In the genomic region with DNA sequence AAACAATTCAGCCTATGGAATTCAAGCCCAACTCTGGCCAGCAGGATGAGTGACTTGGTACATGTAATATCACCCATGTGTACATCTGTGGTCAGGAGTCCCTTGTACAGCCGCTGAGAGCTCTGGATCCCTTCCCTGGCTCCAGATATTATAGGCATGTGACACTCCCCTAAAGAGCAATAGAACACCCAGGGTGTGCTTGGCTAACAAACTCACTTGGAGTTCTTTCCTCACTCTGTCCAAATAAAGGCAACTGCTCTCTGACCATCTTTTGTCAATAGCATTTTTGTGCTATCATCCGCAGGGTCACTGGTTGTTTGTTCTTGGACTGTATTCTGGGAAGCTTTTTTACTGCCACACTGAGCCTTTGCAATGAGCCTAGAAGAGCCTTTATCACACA, we compare ENCODE assay signal across 1 cellular context.
TF ChIP-seq lines count a peak whose summit lies in the region.

No MANE protein-coding gene starts in this region.

TF ChIP-seq in HepG2, 621 proteins besides CTCF, POLR2A, EP300 and RAD21 (continued from another document and continues in another):
- TF ChIP-seq NR3C1 (CRISPR knock-in tag; IDR thresholded peaks at IDR 0.05) = no peak
- TF ChIP-seq ATF3 (CRISPR knock-in tag; IDR thresholded peaks at IDR 0.05) = no peak
- no peak for TF ChIP-seq CHD2 (IDR thresholded peaks at IDR 0.05; ENCODE audit: low read depth, low read length)
- TF ChIP-seq, protein P1, sequence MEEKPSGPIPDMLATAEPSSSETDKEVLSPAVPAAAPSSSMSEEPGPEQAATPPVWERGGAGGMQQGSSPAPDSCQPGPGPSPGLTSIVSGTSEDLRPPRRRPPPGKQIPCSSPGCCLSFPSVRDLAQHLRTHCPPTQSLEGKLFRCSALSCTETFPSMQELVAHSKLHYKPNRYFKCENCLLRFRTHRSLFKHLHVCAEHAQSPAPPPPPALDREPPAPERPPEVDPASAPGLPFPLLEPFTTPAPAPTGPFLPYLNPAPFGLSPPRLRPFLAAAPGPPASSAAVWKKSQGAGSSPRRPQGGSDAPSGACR (CRISPR knock-in tag; IDR thresholded peaks at IDR 0.05) = no peak
- TF ChIP-seq IRF2 (CRISPR knock-in tag; IDR thresholded peaks at IDR 0.05) = no peak
- TF ChIP-seq, protein P2, sequence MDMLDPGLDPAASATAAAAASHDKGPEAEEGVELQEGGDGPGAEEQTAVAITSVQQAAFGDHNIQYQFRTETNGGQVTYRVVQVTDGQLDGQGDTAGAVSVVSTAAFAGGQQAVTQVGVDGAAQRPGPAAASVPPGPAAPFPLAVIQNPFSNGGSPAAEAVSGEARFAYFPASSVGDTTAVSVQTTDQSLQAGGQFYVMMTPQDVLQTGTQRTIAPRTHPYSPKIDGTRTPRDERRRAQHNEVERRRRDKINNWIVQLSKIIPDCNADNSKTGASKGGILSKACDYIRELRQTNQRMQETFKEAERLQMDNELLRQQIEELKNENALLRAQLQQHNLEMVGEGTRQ (IDR thresholded peaks at IDR 0.05; ENCODE audit: low read depth, low read length) = no peak
- TF ChIP-seq, protein P2 (CRISPR knock-in tag; IDR thresholded peaks at IDR 0.05; ENCODE audit: borderline replicate concordance) = peak; percentile 26; the same call in 1 of the 2 replicates
- TF ChIP-seq ZNF550 (CRISPR knock-in tag; IDR thresholded peaks at IDR 0.05; ENCODE audit: borderline replicate concordance) = no peak
- no peak for TF ChIP-seq CENPBD1 (CRISPR knock-in tag; IDR thresholded peaks at IDR 0.05; ENCODE audit: borderline replicate concordance, low read depth)
- TF ChIP-seq ZNF549 (CRISPR knock-in tag; IDR thresholded peaks at IDR 0.05) = no peak
- TF ChIP-seq FOXP1 (IDR thresholded peaks at IDR 0.05) = no peak
- peak; percentile 66; the same call in 1 of the 2 replicates for TF ChIP-seq FOXP1 (CRISPR knock-in tag; IDR thresholded peaks at IDR 0.05)
- TF ChIP-seq ZNF883 (CRISPR knock-in tag; IDR thresholded peaks at IDR 0.05; ENCODE audit: not compliant biosample characterization) = no peak
- TF ChIP-seq PTBP1 (IDR thresholded peaks at IDR 0.05; ENCODE audit: low read depth, low read length, poor library complexity, severe bottlenecking) = no peak
- no peak for TF ChIP-seq KLF11 (CRISPR knock-in tag; IDR thresholded peaks at IDR 0.05)
- no peak for TF ChIP-seq ZNF709 (CRISPR knock-in tag; IDR thresholded peaks at IDR 0.05)
- peak; percentile 86 for TF ChIP-seq FOXA3 (CRISPR knock-in tag; IDR thresholded peaks at IDR 0.05)
- no peak for TF ChIP-seq ADNP (CRISPR knock-in tag; IDR thresholded peaks at IDR 0.05)
- no peak for TF ChIP-seq ZBTB46 (CRISPR knock-in tag; IDR thresholded peaks at IDR 0.05; ENCODE audit: borderline replicate concordance)
- TF ChIP-seq ZNF235 (CRISPR knock-in tag; IDR thresholded peaks at IDR 0.05; ENCODE audit: borderline replicate concordance) = no peak
- no peak for TF ChIP-seq NFE2L1 (CRISPR knock-in tag; IDR thresholded peaks at IDR 0.05; ENCODE audit: borderline replicate concordance)
- TF ChIP-seq, protein P3, sequence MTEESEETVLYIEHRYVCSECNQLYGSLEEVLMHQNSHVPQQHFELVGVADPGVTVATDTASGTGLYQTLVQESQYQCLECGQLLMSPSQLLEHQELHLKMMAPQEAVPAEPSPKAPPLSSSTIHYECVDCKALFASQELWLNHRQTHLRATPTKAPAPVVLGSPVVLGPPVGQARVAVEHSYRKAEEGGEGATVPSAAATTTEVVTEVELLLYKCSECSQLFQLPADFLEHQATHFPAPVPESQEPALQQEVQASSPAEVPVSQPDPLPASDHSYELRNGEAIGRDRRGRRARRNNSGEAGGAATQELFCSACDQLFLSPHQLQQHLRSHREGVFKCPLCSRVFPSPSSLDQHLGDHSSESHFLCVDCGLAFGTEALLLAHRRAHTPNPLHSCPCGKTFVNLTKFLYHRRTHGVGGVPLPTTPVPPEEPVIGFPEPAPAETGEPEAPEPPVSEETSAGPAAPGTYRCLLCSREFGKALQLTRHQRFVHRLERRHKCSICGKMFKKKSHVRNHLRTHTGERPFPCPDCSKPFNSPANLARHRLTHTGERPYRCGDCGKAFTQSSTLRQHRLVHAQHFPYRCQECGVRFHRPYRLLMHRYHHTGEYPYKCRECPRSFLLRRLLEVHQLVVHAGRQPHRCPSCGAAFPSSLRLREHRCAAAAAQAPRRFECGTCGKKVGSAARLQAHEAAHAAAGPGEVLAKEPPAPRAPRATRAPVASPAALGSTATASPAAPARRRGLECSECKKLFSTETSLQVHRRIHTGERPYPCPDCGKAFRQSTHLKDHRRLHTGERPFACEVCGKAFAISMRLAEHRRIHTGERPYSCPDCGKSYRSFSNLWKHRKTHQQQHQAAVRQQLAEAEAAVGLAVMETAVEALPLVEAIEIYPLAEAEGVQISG (CRISPR knock-in tag; IDR thresholded peaks at IDR 0.05) = no peak
- peak; percentile 63; the same call in 1 of the 2 replicates for TF ChIP-seq REPIN1 (CRISPR knock-in tag; IDR thresholded peaks at IDR 0.05; ENCODE audit: borderline replicate concordance, low read depth)
- TF ChIP-seq KLF13 (CRISPR knock-in tag; IDR thresholded peaks at IDR 0.05) = no peak
- TF ChIP-seq ATF7 (IDR thresholded peaks at IDR 0.05) = no peak
- TF ChIP-seq ATF7 (CRISPR knock-in tag; IDR thresholded peaks at IDR 0.05) = no peak
- TF ChIP-seq SMAD1 (CRISPR knock-in tag; IDR thresholded peaks at IDR 0.05; ENCODE audit: borderline replicate concordance, low read depth) = no peak
- TF ChIP-seq, protein P4, sequence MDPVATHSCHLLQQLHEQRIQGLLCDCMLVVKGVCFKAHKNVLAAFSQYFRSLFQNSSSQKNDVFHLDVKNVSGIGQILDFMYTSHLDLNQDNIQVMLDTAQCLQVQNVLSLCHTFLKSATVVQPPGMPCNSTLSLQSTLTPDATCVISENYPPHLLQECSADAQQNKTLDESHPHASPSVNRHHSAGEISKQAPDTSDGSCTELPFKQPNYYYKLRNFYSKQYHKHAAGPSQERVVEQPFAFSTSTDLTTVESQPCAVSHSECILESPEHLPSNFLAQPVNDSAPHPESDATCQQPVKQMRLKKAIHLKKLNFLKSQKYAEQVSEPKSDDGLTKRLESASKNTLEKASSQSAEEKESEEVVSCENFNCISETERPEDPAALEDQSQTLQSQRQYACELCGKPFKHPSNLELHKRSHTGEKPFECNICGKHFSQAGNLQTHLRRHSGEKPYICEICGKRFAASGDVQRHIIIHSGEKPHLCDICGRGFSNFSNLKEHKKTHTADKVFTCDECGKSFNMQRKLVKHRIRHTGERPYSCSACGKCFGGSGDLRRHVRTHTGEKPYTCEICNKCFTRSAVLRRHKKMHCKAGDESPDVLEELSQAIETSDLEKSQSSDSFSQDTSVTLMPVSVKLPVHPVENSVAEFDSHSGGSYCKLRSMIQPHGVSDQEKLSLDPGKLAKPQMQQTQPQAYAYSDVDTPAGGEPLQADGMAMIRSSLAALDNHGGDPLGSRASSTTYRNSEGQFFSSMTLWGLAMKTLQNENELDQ (CRISPR knock-in tag; IDR thresholded peaks at IDR 0.05; ENCODE audit: borderline replicate concordance) = no peak
- TF ChIP-seq ZNF12 (CRISPR knock-in tag; IDR thresholded peaks at IDR 0.05) = 0 out of 2 replicates have a peak, but pooled peaks have one; percentile 20
- peak; percentile 58; the same call in 1 of the 2 replicates for TF ChIP-seq ZNF644 (CRISPR knock-in tag; IDR thresholded peaks at IDR 0.05; ENCODE audit: low read depth)
- TF ChIP-seq YEATS2 (CRISPR knock-in tag; IDR thresholded peaks at IDR 0.05; ENCODE audit: borderline replicate concordance) = no peak
- TF ChIP-seq ZNF556 (CRISPR knock-in tag; IDR thresholded peaks at IDR 0.05; ENCODE audit: borderline replicate concordance) = 0 out of 2 replicates have a peak, but pooled peaks have one; percentile 58
- TF ChIP-seq ZZZ3 (CRISPR knock-in tag; IDR thresholded peaks at IDR 0.05; ENCODE audit: borderline replicate concordance) = no peak
- TF ChIP-seq ZNF20 (CRISPR knock-in tag; IDR thresholded peaks at IDR 0.05) = no peak
- TF ChIP-seq ZNF441 (CRISPR knock-in tag; IDR thresholded peaks at IDR 0.05; ENCODE audit: borderline replicate concordance) = no peak
- TF ChIP-seq, protein P5, sequence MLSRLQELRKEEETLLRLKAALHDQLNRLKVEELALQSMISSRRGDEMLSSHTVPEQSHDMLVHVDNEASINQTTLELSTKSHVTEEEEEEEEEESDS (CRISPR knock-in tag; IDR thresholded peaks at IDR 0.05; ENCODE audit: borderline replicate concordance) = no peak
- TF ChIP-seq ZNF773 (CRISPR knock-in tag; IDR thresholded peaks at IDR 0.05; ENCODE audit: borderline replicate concordance) = no peak
- TF ChIP-seq, protein P6, sequence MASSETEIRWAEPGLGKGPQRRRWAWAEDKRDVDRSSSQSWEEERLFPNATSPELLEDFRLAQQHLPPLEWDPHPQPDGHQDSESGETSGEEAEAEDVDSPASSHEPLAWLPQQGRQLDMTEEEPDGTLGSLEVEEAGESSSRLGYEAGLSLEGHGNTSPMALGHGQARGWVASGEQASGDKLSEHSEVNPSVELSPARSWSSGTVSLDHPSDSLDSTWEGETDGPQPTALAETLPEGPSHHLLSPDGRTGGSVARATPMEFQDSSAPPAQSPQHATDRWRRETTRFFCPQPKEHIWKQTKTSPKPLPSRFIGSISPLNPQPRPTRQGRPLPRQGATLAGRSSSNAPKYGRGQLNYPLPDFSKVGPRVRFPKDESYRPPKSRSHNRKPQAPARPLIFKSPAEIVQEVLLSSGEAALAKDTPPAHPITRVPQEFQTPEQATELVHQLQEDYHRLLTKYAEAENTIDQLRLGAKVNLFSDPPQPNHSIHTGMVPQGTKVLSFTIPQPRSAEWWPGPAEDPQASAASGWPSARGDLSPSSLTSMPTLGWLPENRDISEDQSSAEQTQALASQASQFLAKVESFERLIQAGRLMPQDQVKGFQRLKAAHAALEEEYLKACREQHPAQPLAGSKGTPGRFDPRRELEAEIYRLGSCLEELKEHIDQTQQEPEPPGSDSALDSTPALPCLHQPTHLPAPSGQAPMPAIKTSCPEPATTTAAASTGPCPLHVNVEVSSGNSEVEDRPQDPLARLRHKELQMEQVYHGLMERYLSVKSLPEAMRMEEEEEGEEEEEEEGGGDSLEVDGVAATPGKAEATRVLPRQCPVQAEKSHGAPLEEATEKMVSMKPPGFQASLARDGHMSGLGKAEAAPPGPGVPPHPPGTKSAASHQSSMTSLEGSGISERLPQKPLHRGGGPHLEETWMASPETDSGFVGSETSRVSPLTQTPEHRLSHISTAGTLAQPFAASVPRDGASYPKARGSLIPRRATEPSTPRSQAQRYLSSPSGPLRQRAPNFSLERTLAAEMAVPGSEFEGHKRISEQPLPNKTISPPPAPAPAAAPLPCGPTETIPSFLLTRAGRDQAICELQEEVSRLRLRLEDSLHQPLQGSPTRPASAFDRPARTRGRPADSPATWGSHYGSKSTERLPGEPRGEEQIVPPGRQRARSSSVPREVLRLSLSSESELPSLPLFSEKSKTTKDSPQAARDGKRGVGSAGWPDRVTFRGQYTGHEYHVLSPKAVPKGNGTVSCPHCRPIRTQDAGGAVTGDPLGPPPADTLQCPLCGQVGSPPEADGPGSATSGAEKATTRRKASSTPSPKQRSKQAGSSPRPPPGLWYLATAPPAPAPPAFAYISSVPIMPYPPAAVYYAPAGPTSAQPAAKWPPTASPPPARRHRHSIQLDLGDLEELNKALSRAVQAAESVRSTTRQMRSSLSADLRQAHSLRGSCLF (CRISPR knock-in tag; IDR thresholded peaks at IDR 0.05; ENCODE audit: borderline replicate concordance) = no peak
- TF ChIP-seq TBX2 (CRISPR knock-in tag; IDR thresholded peaks at IDR 0.05; ENCODE audit: borderline replicate concordance) = peak; percentile 73
- no peak; the same call in 1 of the 2 replicates for TF ChIP-seq HOXA3 (CRISPR knock-in tag; IDR thresholded peaks at IDR 0.05)
- TF ChIP-seq CBFB (CRISPR knock-in tag; IDR thresholded peaks at IDR 0.05) = no peak
- no peak for TF ChIP-seq ZNF230 (CRISPR knock-in tag; IDR thresholded peaks at IDR 0.05)
- no peak for TF ChIP-seq STAT5B (CRISPR knock-in tag; IDR thresholded peaks at IDR 0.05)
- TF ChIP-seq ARID3A (IDR thresholded peaks at IDR 0.05; ENCODE audit: low read depth, low read length) = no peak
- TF ChIP-seq NBN (conservative IDR thresholded peaks at IDR 0.05) = no peak
- no peak for TF ChIP-seq ESRRA (CRISPR knock-in tag; IDR thresholded peaks at IDR 0.05; ENCODE audit: low read depth)
- no peak for TF ChIP-seq MZF1 (CRISPR knock-in tag; IDR thresholded peaks at IDR 0.05; ENCODE audit: borderline replicate concordance)
- TF ChIP-seq ELF3 (CRISPR knock-in tag; IDR thresholded peaks at IDR 0.05) = 0 out of 2 replicates have a peak, but pooled peaks have one; percentile 24
- no peak for TF ChIP-seq ZNF510 (CRISPR knock-in tag; IDR thresholded peaks at IDR 0.05; ENCODE audit: low read depth)
- no peak for TF ChIP-seq FOXK2 (IDR thresholded peaks at IDR 0.05)
